1 cellular context compared by ENCODE assay signal in genomic region chr5:53568868-53569267, GRCh38.
TF ChIP-seq lines count a peak whose summit lies in the region.

No MANE protein-coding gene starts in this region.

TF ChIP-seq in HepG2, 621 proteins besides CTCF, POLR2A, EP300 and RAD21 (continued from another document):
- TF ChIP-seq REST (IDR thresholded peaks at IDR 0.05; ENCODE audit: borderline replicate concordance in 1 of 2, low read depth in 1 of 2, low read length in 2 of 2), result no peak
- TF ChIP-seq USF2 (IDR thresholded peaks at IDR 0.05; ENCODE audit: low read depth, low read length), result no peak
- TF ChIP-seq USF2 (CRISPR knock-in tag; IDR thresholded peaks at IDR 0.05; ENCODE audit: borderline replicate concordance), result no peak
- TF ChIP-seq ZNF260 (CRISPR knock-in tag; IDR thresholded peaks at IDR 0.05; ENCODE audit: borderline replicate concordance, low read depth), result no peak
